In genomic region chr17:2593846-2594656, GRCh38 we compare ENCODE assay signal across 8 cellular contexts. TPM values are rescaled to one million over a fixed set of nuclear protein-coding genes. Genes with fewer than 3 reads are reported as not detected.
DNase-seq lines count a peak whose midpoint lies in the region; ATAC-seq and TF ChIP-seq lines count a peak whose summit lies in the region.

No MANE protein-coding gene starts in this region.

- H3K9me3 Mint-ChIP-seq in T-cell = no peaks in the 10 kb centered on the region
- H3K9me3 Mint-ChIP-seq in progenitor cell of endocrine pancreas (ENCODE audit: low read depth) = no peaks in the 10 kb centered on the region

- H3K4me1 ChIP-seq in adrenal gland (replicated peaks in 1 of 2) = peaks cover 9 to 48% of the 10 kb centered on the region in 2 donors

- H3K4me3 ChIP-seq in H7 (ENCODE audit: insufficient read depth, low read depth, low read length) (peak overlapping the region; percentile 91), adrenal gland (peak overlapping the region; percentile 37 to 99 (median 93))

- DNase-seq in GM03348 (ENCODE audit: low spot score) (peak; percentile 84), H7 (peak; percentile 92), LoVo (ENCODE audit: low spot score) (peak; percentile 69), T-cell (peak in 33 of 34 experiments; percentile 63 to 84 (median 78)), adrenal gland (peak; percentile 79 to 88 (median 86)), left cardiac atrium (peak; percentile 84), progenitor cell of endocrine pancreas (ENCODE audit: low spot score, unreplicated experiment) (peak; percentile 76), ureter (ENCODE audit: low spot score) (peak; percentile 85)

- H3K4me1 Mint-ChIP-seq in T-cell (peaks cover 40 to 43% (median 43%) of the 10 kb centered on the region in 3 donors), progenitor cell of endocrine pancreas (ENCODE audit: low read depth) (peaks cover 31% of the 10 kb centered on the region)

- H3K27me3 Mint-ChIP-seq in T-cell = no peaks in the 10 kb centered on the region
- H3K27me3 Mint-ChIP-seq in progenitor cell of endocrine pancreas = no peaks in the 10 kb centered on the region

- intact Hi-C loops in adrenal gland (cut with DNase I) (no loop called here), left cardiac atrium (cut with DNase I) (loop anchor here in 1 of 2 donors (10.0 kb wide), 1 partner anchor 81 kb away; no protein-coding TSS in a partner anchor)

- no peaks in the 10 kb centered on the region for H3K9me3 ChIP-seq in adrenal gland (replicated peaks in 1 of 3)

- no peak for TF ChIP-seq POLR2A in adrenal gland (IDR thresholded peaks at IDR 0.05)

- H3K27me3 ChIP-seq in H7 (ENCODE audit: control insufficient read depth, insufficient read depth, low read length) = no peaks in the 10 kb centered on the region
- no peaks in the 10 kb centered on the region for H3K27me3 ChIP-seq in adrenal gland

- peak overlapping the region; percentile 94 to 99 (median 99) for H3K27ac ChIP-seq in adrenal gland

- CTCF ChIA-PET in T-cell (lab: Charles Lee) = interaction anchor here in 1 of 2 donors (0.6 to 1.5 kb wide), 2 partner anchors 32 to 81 kb away, joined by 3 to 5 read pairs; no protein-coding TSS in a partner anchor

- 0 to 1% (median 0%) methylated on average over 17 to 71 of the region's 73 CpGs for WGBS in adrenal gland, 4 donors

- POLR2A ChIA-PET in T-cell (lab: Charles Lee) = interaction anchor here (0.6 to 1.2 kb wide), 6 partner anchors 13 to 83 kb away, joined by 3 to 12 read pairs (median 4); partner anchors contain the start of gene METTL16 (in 1 of the 2)

- ATAC-seq in T-cell (replicated peaks in 1 of 4) (peak; percentile 65 to 77 (median 72)), left cardiac atrium (peak; percentile 80 to 83)

- H3K4me3 Mint-ChIP-seq in T-cell (peak overlapping the region; percentile 84 to 97 (median 95)), progenitor cell of endocrine pancreas (ENCODE audit: low read depth) (peak overlapping the region; percentile 92)

- no peaks in the 10 kb centered on the region for H3K36me3 Mint-ChIP-seq in T-cell
- H3K36me3 Mint-ChIP-seq in progenitor cell of endocrine pancreas (ENCODE audit: insufficient read depth) = no peaks in the 10 kb centered on the region

- no peak for TF ChIP-seq CTCF in adrenal gland (IDR thresholded peaks at IDR 0.05)
- no peak for TF ChIP-seq CTCF in progenitor cell of endocrine pancreas (IDR thresholded peaks at IDR 0.05; ENCODE audit: unreplicated experiment)

- H3K27ac Mint-ChIP-seq in T-cell = peak overlapping the region; percentile 86 to 93
- peak overlapping the region; percentile 97 for H3K27ac Mint-ChIP-seq in progenitor cell of endocrine pancreas

- H3K36me3 ChIP-seq in H7 (replicated peaks; ENCODE audit: control insufficient read depth, insufficient read depth, low read length) (no peaks in the 10 kb centered on the region), adrenal gland (replicated peaks in 1 of 2) (no peaks in the 10 kb centered on the region)

RNA-seq across cellular contexts. Expression of gene PAFAH1B1, which starts 0.6 kb away (rescaled TPM):
- total RNA-seq in H7 (2014; rRNA removed; shearing (Covaris generic)) = 79.6 and 107 TPM in 2 replicates
- total RNA-seq in T-cell (100 to 1,000 TPM; 113 to 133 (median 122) TPM), adrenal gland (100 to 1,000 TPM in 4 of 8 donors, 10 to 100 TPM in 4; 61.7 to 166 (median 106) TPM), left cardiac atrium (100 to 1,000 TPM in 1 of 2 donors, 10 to 100 TPM in 1; 84.0 to 120 TPM), progenitor cell of endocrine pancreas (138 and 140 TPM in 2 replicates), ureter (119 TPM)
- polyA plus RNA-seq in adrenal gland = 100 to 1,000 TPM in 1 of 3 donors, 10 to 100 TPM in 2; 42.4 to 135 (median 50.8) TPM

Comparison
In these comparisons a context has a peak if more than half of its experiments do, and no peak if none do; other contexts are left out.
1. Peak in every context shown above with its lines: DNase-seq, ATAC-seq, H3K4me3 ChIP-seq and H3K27ac ChIP-seq.